In the genomic region with DNA sequence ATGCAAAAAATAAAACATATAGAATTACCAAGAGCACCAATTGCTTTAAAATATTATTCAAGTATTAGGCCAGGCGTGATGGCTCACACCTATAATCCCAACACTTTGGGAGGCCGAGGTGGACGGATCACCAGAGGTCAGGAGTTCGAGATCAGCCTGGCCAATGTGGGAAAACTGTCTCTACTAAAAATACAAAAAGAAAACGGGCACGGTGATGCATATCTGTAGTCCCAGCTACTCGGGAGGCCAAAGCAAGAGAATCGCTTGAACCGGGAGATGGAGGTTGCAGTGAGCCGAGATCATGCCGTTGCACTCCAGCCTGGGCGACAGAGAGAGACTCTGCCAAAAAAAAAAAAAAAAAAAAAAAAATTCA, we compare ENCODE assay signal across 11 cellular contexts. TPM values are rescaled to one million over a fixed set of nuclear protein-coding genes. Genes with fewer than 3 reads are reported as not detected.
"Had no signal": no experiment of that assay in that cellular context is flagged by ENCODE, and none has a peak within 500 bp of the region (broad histone marks: within the 10 kb centered on the region; RNA-seq: fewer than 3 reads in every experiment).

No MANE protein-coding gene starts in this region.

RNA-seq across cellular contexts. Expression of a gene that starts 55.3 kb away (rescaled TPM):
- total RNA-seq: activated B cell treated with CpG ODN at 0.5 μM for 24 hours; activated CD8-positive, alpha-beta T cell treated with anti-CD3 and anti-CD28 coated beads for 36 hours; activated T-cell treated with anti-CD3 and anti-CD28 coated beads, Interleukin-2, amount 50 U/mL, for 4 hours; activated T-helper 17 cell treated with anti-CD3 and anti-CD28 coated beads, Interleukin-2, amount 50 U/mL, for 72 hours; dermis microvascular lymphatic vessel endothelial cell; esophagus squamous epithelium; fibroblast of lung; fibroblast of villous mesenchyme; glomerular endothelial cell; T-helper 1 cell treated with Interleukin-12 subunit alpha and Interleukin-12 subunit beta and Interleukin-4 antibody, amounts not matched to agents 30 ng/mL and 1 ng/mL, for 36 hours had no signal
- polyA plus RNA-seq: hepatocyte had no signal
